8 cellular contexts compared by ENCODE assay signal in genomic region chr10:30433779-30434272, GRCh38. TPM values are rescaled to one million over a fixed set of nuclear protein-coding genes. Genes with fewer than 3 reads are reported as not detected.
DNase-seq lines count a peak whose midpoint lies in the region; ATAC-seq and TF ChIP-seq lines count a peak whose summit lies in the region.

Gene MAP3K8 (plus strand): TSS chr10:30434184. CDS start chr10:30438939, 4,755 bp downstream.

- H3K9me3 Mint-ChIP-seq in CD4-positive, alpha-beta T cell = no peaks in the 10 kb centered on the region
- no peaks in the 10 kb centered on the region for H3K9me3 Mint-ChIP-seq in activated T-cell treated with anti-CD3 and anti-CD28 coated beads, Interleukin-2, amount 50 U/mL, for 4 hours

- POLR2A ChIA-PET in CD4-positive, alpha-beta T cell (lab: Charles Lee) = interaction anchor here (0.9 to 4.2 kb wide), 8 partner anchors 15 to 98 kb away, joined by 3 to 28 read pairs (median 4); no protein-coding TSS in a partner anchor
- POLR2A ChIA-PET in PC-9 (lab: Charles Lee; ENCODE audit: unreplicated experiment) = interaction anchor here (0.6 to 3.1 kb wide), 7 partner anchors 9 to 572 kb away, joined by 3 to 36 read pairs (median 5); no protein-coding TSS in a partner anchor

- H3F3A ChIP-seq in PC-9 (ENCODE audit: insufficient read depth, low read depth) = peaks cover 32% of the 10 kb centered on the region; the same call in 1 of the 2 replicates

- peaks cover 44% of the 10 kb centered on the region for H3K4me1 Mint-ChIP-seq in CD4-positive, alpha-beta T cell (ENCODE audit: low read depth)
- H3K4me1 Mint-ChIP-seq in activated T-cell treated with anti-CD3 and anti-CD28 coated beads, Interleukin-2, amount 50 U/mL, for 4 hours (ENCODE audit: low read depth) = peaks cover 55% of the 10 kb centered on the region

- CTCF ChIA-PET in CD4-positive, alpha-beta T cell (lab: Charles Lee) = interaction anchor here (1.3 kb wide), 1 partner anchor 10 kb away, joined by 3 read pairs; no protein-coding TSS in a partner anchor
- CTCF ChIA-PET in PC-9 (lab: Charles Lee) = interaction anchor here (0.6 to 0.9 kb wide), 2 partner anchors 10 to 632 kb away, joined by 3 read pairs; no protein-coding TSS in a partner anchor

- H3K36me3 ChIP-seq in PC-9 (ENCODE audit: low read depth) = peaks cover 15% of the 10 kb centered on the region
- H3K36me3 ChIP-seq in muscle layer of duodenum (ENCODE audit: control insufficient read depth in 1 of 2, insufficient read depth in 2 of 2, low read length in 2 of 2) = peaks cover 4 to 12% of the 10 kb centered on the region in 2 donors

- H3K4me2 ChIP-seq in PC-9 = peak within 1 kb of the TSS; percentile 92

- H3K4me3 Mint-ChIP-seq in CD4-positive, alpha-beta T cell = peak within 1 kb of the TSS; percentile 94
- H3K4me3 Mint-ChIP-seq in activated T-cell treated with anti-CD3 and anti-CD28 coated beads, Interleukin-2, amount 50 U/mL, for 4 hours = peak within 1 kb of the TSS; percentile 91

- peak; percentile 71 for ATAC-seq in CD4-positive, alpha-beta T cell (ENCODE audit: poor library complexity)
- peak; percentile 53 for ATAC-seq in GM19328 (IDR thresholded peaks at IDR 0.05; ENCODE audit: unreplicated experiment)
- peak; percentile 50 for ATAC-seq in HG03457 (IDR thresholded peaks at IDR 0.05; ENCODE audit: unreplicated experiment)
- ATAC-seq in activated T-cell treated with anti-CD3 and anti-CD28 coated beads, Interleukin-2, amount 50 U/mL, for 4 hours = peak; percentile 76 to 78
- ATAC-seq in esophagus mucosa = peak; percentile 81

- no peaks in the 10 kb centered on the region for H3K9me3 ChIP-seq in CD4-positive, alpha-beta T cell (ENCODE audit: control insufficient read depth, low read length)
- H3K9me3 ChIP-seq in PC-9 (ENCODE audit: insufficient read depth, low read depth) = no peaks in the 10 kb centered on the region
- H3K9me3 ChIP-seq in muscle layer of duodenum (ENCODE audit: control insufficient read depth in 1 of 2, low read length in 2 of 2) = no peaks in the 10 kb centered on the region

- intact Hi-C loops in CD4-positive, alpha-beta T cell (cut with DNase I, micrococcal nuclease) = loop anchor here (2.0 to 5.0 kb wide), 3 partner anchors 15 to 98 kb away; no protein-coding TSS in a partner anchor
- intact Hi-C loops in PC-9 (cut with micrococcal nuclease; ENCODE audit: unreplicated experiment) = loop anchor here (1.0 to 5.0 kb wide), 3 partner anchors 20 to 98 kb away; no protein-coding TSS in a partner anchor

- H3K27me3 ChIP-seq in CD4-positive, alpha-beta T cell (ENCODE audit: control insufficient read depth, insufficient read depth, low read length) = no peaks in the 10 kb centered on the region
- H3K27me3 ChIP-seq in PC-9 (ENCODE audit: insufficient read depth, low read depth) (no peaks in the 10 kb centered on the region), muscle layer of duodenum (ENCODE audit: low read depth, low read length) (no peaks in the 10 kb centered on the region)

- peak within 1 kb of the TSS; percentile 69 for H3K27ac Mint-ChIP-seq in CD4-positive, alpha-beta T cell

- H3K27me3 Mint-ChIP-seq in CD4-positive, alpha-beta T cell = peaks cover 4% of the 10 kb centered on the region
- no peaks in the 10 kb centered on the region for H3K27me3 Mint-ChIP-seq in activated T-cell treated with anti-CD3 and anti-CD28 coated beads, Interleukin-2, amount 50 U/mL, for 4 hours (ENCODE audit: low read depth)

- H2AFZ ChIP-seq in PC-9 = peak within 1 kb of the TSS; percentile 79

- peaks cover 42% of the 10 kb centered on the region for H3K79me2 ChIP-seq in PC-9 (ENCODE audit: low read depth)

- peaks cover 67% of the 10 kb centered on the region for H3K4me1 ChIP-seq in PC-9 (replicated peaks; ENCODE audit: insufficient read depth)
- peaks cover 8 to 17% of the 10 kb centered on the region in 2 donors for H3K4me1 ChIP-seq in muscle layer of duodenum (ENCODE audit: control insufficient read depth in 1 of 2, insufficient read depth in 2 of 2, low read length in 2 of 2)

- H3K36me3 Mint-ChIP-seq in CD4-positive, alpha-beta T cell (ENCODE audit: low read depth) = no peaks in the 10 kb centered on the region
- H3K36me3 Mint-ChIP-seq in activated T-cell treated with anti-CD3 and anti-CD28 coated beads, Interleukin-2, amount 50 U/mL, for 4 hours (ENCODE audit: insufficient read depth) = peaks cover 14% of the 10 kb centered on the region

- DNase-seq in CD4-positive, alpha-beta T cell = peak; percentile 43 to 85 (median 62)
- peak; percentile 73 to 94 for DNase-seq in PC-9
- peak; percentile 88 for DNase-seq in activated T-cell treated with anti-CD3 and anti-CD28 coated beads, Interleukin-2, amount 50 U/mL, for 4 hours
- DNase-seq in stimulated activated CD8-positive, alpha-beta memory T cell treated with anti-CD3 and anti-CD28 coated beads, Interleukin-7, amount 100 ng/mL, for 4 hours (ENCODE audit: low read depth in 2 of 2) = peak; percentile 77 to 89

- H3K9me2 ChIP-seq in PC-9 (ENCODE audit: insufficient read depth) = no peaks in the 10 kb centered on the region

- no TSS peak for BruUV-seq in PC-9 (replicated peaks; lab: Mats Ljungman, UMichigan)

- no peaks in the 10 kb centered on the region; the same call in 1 of the 2 replicates for H4K20me1 ChIP-seq in PC-9 (ENCODE audit: insufficient read depth)

- H3K4me3 ChIP-seq in PC-9 (peak within 1 kb of the TSS; percentile 95), muscle layer of duodenum (ENCODE audit: low read depth in 1 of 2, low read length in 2 of 2) (peak within 1 kb of the TSS; percentile 83 to 95)

- peak within 1 kb of the TSS; percentile 74 for H3K27ac ChIP-seq in CD4-positive, alpha-beta T cell (ENCODE audit: low read depth, low read length)
- H3K27ac ChIP-seq in PC-9 = peak within 1 kb of the TSS; percentile 95
- H3K27ac ChIP-seq in muscle layer of duodenum (ENCODE audit: low read length) = peak within 1 kb of the TSS; percentile 96

- TF ChIP-seq CTCF in CD4-positive, alpha-beta T cell (IDR thresholded peaks at IDR 0.05) = no peak
- no peak for TF ChIP-seq CTCF in PC-9 (conservative IDR thresholded peaks at IDR 0.05)

RNA-seq across cellular contexts. Expression of gene MAP3K8, which starts in this region (rescaled TPM):
- total RNA-seq in CD4-positive, alpha-beta T cell = 10 to 100 TPM; 27.3 to 28.9 TPM
- total RNA-seq in PC-9 (2021) (14.3 and 16.4 TPM in 2 replicates), esophagus mucosa (22.1 TPM)
- total RNA-seq in activated T-cell treated with anti-CD3 and anti-CD28 coated beads, Interleukin-2, amount 50 U/mL, for 4 hours = 10 to 100 TPM; 20.8 to 29.2 (median 21.7) TPM

Comparison
In these comparisons a context has a peak if more than half of its experiments do, and no peak if none do; other contexts are left out.
1. Peak in every context shown above with its lines: DNase-seq, ATAC-seq, H3K4me3 ChIP-seq and H3K27ac ChIP-seq.